ENCODE assay signal across 9 cellular contexts in genomic region chr3:14652360-14652907, GRCh38. TPM values are rescaled to one million over a fixed set of nuclear protein-coding genes. Genes with fewer than 3 reads are reported as not detected.
A peak's percentile ranks its signal among the peaks of the same experiment; 100 is the strongest.
DNase-seq lines count a peak whose midpoint lies in the region; ATAC-seq and TF ChIP-seq lines count a peak whose summit lies in the region.
"Not testable (repeated sequence)": the region's sequence is repeated elsewhere in the genome, so short reads cannot be mapped to it uniquely, and the experiment has no call there.
"Had no signal": no experiment of that assay in that cellular context is flagged by ENCODE, and none has a peak within 500 bp of the region (broad histone marks: within the 10 kb centered on the region; RNA-seq: fewer than 3 reads in every experiment).

No MANE protein-coding gene starts in this region.

- WGBS in esophagus muscularis mucosa = 93% methylated on average over 21 of the region's 21 CpGs
- WGBS in liver = 82% methylated on average over 21 of the region's 21 CpGs

- H3K9ac ChIP-seq in liver (ENCODE audit: low read depth in 1 of 2, low read length in 2 of 2) (peak overlapping the region; percentile 86 to 94), parathyroid adenoma (peak overlapping the region; percentile 73)

- peaks cover 7 to 16% of the 10 kb centered on the region in 2 donors for H3K4me1 ChIP-seq in ascending aorta
- H3K4me1 ChIP-seq in esophagus muscularis mucosa = peaks cover 20 to 35% (median 31%) of the 10 kb centered on the region in 4 donors
- H3K4me1 ChIP-seq in liver (ENCODE audit: control insufficient read depth in 4 of 4, insufficient read depth in 4 of 4, low read length in 3 of 4) = peaks cover 7 to 44% (median 40%) of the 10 kb centered on the region in 4 donors
- H3K4me1 ChIP-seq in parathyroid adenoma = not testable (repeated sequence)

- DNase-seq in DMS53 (lab: John Stamatoyannopoulos, UW) = peak; percentile 6
- not testable (repeated sequence) for DNase-seq in T-cell; ascending aorta (ENCODE audit: low spot score in 2 of 2); esophagus muscularis mucosa (ENCODE audit: extremely low spot score); type B pancreatic cell (ENCODE audit: extremely low spot score, unreplicated experiment)

- H3K9me3 ChIP-seq in KOPT-K1 (ENCODE audit: insufficient read depth, low read length, poor library complexity, severe bottlenecking); ascending aorta; esophagus muscularis mucosa; liver (ENCODE audit: control insufficient read depth in 4 of 4, low read length in 3 of 4); parathyroid adenoma (ENCODE audit: control insufficient read depth, low read length): not testable (repeated sequence)

- not testable (repeated sequence) for TF ChIP-seq EP300 in esophagus muscularis mucosa (IDR thresholded peaks at IDR 0.05)

- peaks cover 59 to 73% (median 66%) of the 10 kb centered on the region in 3 donors for H3K4me1 Mint-ChIP-seq in T-cell
- H3K4me1 Mint-ChIP-seq in type B pancreatic cell (ENCODE audit: unreplicated experiment) = not testable (repeated sequence)

- H3K27me3 Mint-ChIP-seq in T-cell = not testable (repeated sequence)
- H3K27me3 Mint-ChIP-seq in type B pancreatic cell = peaks cover 22% of the 10 kb centered on the region

- peak overlapping the region; percentile 97 for H2AFZ ChIP-seq in parathyroid adenoma

- H3K4me3 ChIP-seq in ascending aorta (peak overlapping the region; percentile 64 to 80), esophagus muscularis mucosa (peak overlapping the region; percentile 79 to 84 (median 80)), liver (ENCODE audit: low read depth in 1 of 3, low read length in 3 of 3) (peak overlapping the region; percentile 72 to 98 (median 86)), parathyroid adenoma (ENCODE audit: low read depth, low read length) (peak overlapping the region; percentile 94)

- peak overlapping the region; percentile 76 for H3K27ac ChIP-seq in KOPT-K1 (ENCODE audit: low read depth, low read length, poor library complexity, severe bottlenecking)
- peak overlapping the region; percentile 77 to 91 for H3K27ac ChIP-seq in ascending aorta
- peak overlapping the region; percentile 86 to 92 (median 88) for H3K27ac ChIP-seq in esophagus muscularis mucosa (replicated peaks in 1 of 4)
- peak overlapping the region; percentile 79 for H3K27ac ChIP-seq in liver (ENCODE audit: low read depth in 1 of 2, low read length in 2 of 2)
- H3K27ac ChIP-seq in parathyroid adenoma = peak overlapping the region; percentile 78

- POLR2A ChIA-PET in T-cell (lab: Charles Lee) = interaction anchor here (0.6 to 2.0 kb wide), 9 partner anchors 221 to 1301 kb away, joined by 3 to 13 read pairs (median 3); partner anchors contain the start of genes CHCHD4 (in 1 of the 2), LSM3 (in 1 of the 2), NR2C2 (in 1 of the 2) and TMEM43 (in 1 of the 2)

- not testable (repeated sequence) for H3K27me3 ChIP-seq in ascending aorta; esophagus muscularis mucosa; liver (ENCODE audit: control insufficient read depth in 4 of 4, insufficient read depth in 4 of 4, low read length in 3 of 4); parathyroid adenoma (ENCODE audit: control insufficient read depth, insufficient read depth, low read length)

- not testable (repeated sequence) for TF ChIP-seq POLR2A in esophagus muscularis mucosa (IDR thresholded peaks at IDR 0.05; ENCODE audit: low read depth)

- TF ChIP-seq RAD21 in liver (IDR thresholded peaks at IDR 0.05) = not testable (repeated sequence)

- intact Hi-C loops in ascending aorta (cut with DNase I) = loop anchor here (5.0 to 10.0 kb wide), 4 partner anchors 188 to 1615 kb away; partner anchors contain the start of gene OXNAD1
- intact Hi-C loops in esophagus muscularis mucosa (cut with DNase I) = loop anchor here (10.0 kb wide), 1 partner anchor 442 kb away; the partner anchor contains the start of gene RBSN

- not testable (repeated sequence) for H3K9me3 Mint-ChIP-seq in T-cell, type B pancreatic cell

- TF ChIP-seq CTCF in ascending aorta (IDR thresholded peaks at IDR 0.05); esophagus muscularis mucosa (IDR thresholded peaks at IDR 0.05); liver (IDR thresholded peaks at IDR 0.05; ENCODE audit: low read depth, low read length, missing input control); parathyroid adenoma (IDR thresholded peaks at IDR 0.05); type B pancreatic cell (conservative IDR thresholded peaks at IDR 0.05): not testable (repeated sequence)

- H3K79me2 ChIP-seq in parathyroid adenoma = not testable (repeated sequence)

- H3K36me3 ChIP-seq in KOPT-K1 (ENCODE audit: insufficient read depth, low read length) = peaks cover 40% of the 10 kb centered on the region
- H3K36me3 ChIP-seq in ascending aorta = peaks cover 24 to 28% of the 10 kb centered on the region in 2 donors
- peaks cover 16 to 33% (median 30%) of the 10 kb centered on the region in 4 donors for H3K36me3 ChIP-seq in esophagus muscularis mucosa
- peaks cover 2 to 27% (median 25%) of the 10 kb centered on the region in 4 donors for H3K36me3 ChIP-seq in liver (ENCODE audit: control insufficient read depth in 4 of 4, insufficient read depth in 3 of 4, low read depth in 1 of 4, low read length in 3 of 4)
- H3K36me3 ChIP-seq in parathyroid adenoma (ENCODE audit: control insufficient read depth, insufficient read depth, low read length) = not testable (repeated sequence)

- H3K4me3 Mint-ChIP-seq in T-cell (peak overlapping the region; percentile 95 to 98 (median 97)), type B pancreatic cell (peak overlapping the region; percentile 99)

- not testable (repeated sequence) for ATAC-seq in T-cell (replicated peaks in 1 of 4)

- CTCF ChIA-PET in T-cell (lab: Charles Lee) = interaction anchor here (0.5 to 1.0 kb wide), 2 partner anchors 272 to 755 kb away, joined by 3 read pairs; no protein-coding TSS in a partner anchor

- H3K27ac Mint-ChIP-seq in T-cell (peak overlapping the region; percentile 94 to 98), type B pancreatic cell (peak overlapping the region; percentile 96)

- peaks cover 19% of the 10 kb centered on the region for H3K36me3 Mint-ChIP-seq in T-cell
- H3K36me3 Mint-ChIP-seq in type B pancreatic cell = peaks cover 11% of the 10 kb centered on the region

- H3K4me2 ChIP-seq in parathyroid adenoma (ENCODE audit: low read length) = peak overlapping the region; percentile 95

RNA-seq across cellular contexts. Expression of gene CCDC174, which starts 0.9 kb away (rescaled TPM):
- total RNA-seq in T-cell = 10 to 100 TPM; 36.1 to 48.9 (median 40.6) TPM
- total RNA-seq in ascending aorta = 5.5 TPM
- 10 to 100 TPM; 10.8 to 17.0 (median 13.5) TPM for total RNA-seq in esophagus muscularis mucosa
- total RNA-seq in liver = 1 to 10 TPM; 4.9 to 9.1 TPM
- 10 to 100 TPM in 1 of 2 donors, 1 to 10 TPM in 1; 4.9 to 14.2 TPM for polyA plus RNA-seq in liver
- 20.7 and 23.2 TPM in 2 replicates for total RNA-seq in type B pancreatic cell (ENCODE audit: low replicate concordance)

RNA-seq across cellular contexts. Expression of gene C3orf20, which starts 22.5 kb away (rescaled TPM):
- total RNA-seq in T-cell (under 1 TPM; 0.19 to 0.82 (median 0.37) TPM), ascending aorta (not detected), esophagus muscularis mucosa (under 1 TPM in 1 of 4 donors, not detected in 3; 0.11 TPM), liver (under 1 TPM; 0.05 to 0.08 TPM), type B pancreatic cell (ENCODE audit: low replicate concordance) (0.12 and 0.24 TPM in 2 replicates)
- not detected for polyA plus RNA-seq in liver
- total RNA-seq: frontal cortex had no signal
